13 cellular contexts compared by ENCODE assay signal in the genomic region with DNA sequence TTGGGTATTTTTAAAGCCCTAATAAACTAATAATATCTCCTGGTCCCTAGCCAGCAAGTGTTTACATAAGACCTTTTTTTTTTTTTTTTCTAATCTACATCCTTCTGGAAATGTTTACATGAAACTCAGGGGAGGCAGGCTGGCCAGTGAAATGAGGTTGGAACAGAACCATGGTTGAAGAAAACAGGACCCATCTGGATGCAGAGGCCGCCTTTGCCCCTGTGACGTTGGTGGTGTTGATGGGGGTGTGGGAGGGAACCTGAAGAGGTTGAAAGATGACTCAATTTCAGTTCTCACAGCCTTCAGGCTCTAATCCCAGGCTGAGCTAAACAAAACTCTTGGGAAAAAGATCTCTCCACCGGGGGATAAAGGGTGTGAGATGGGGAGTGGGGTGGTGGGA.
DNase-seq lines count a peak whose midpoint lies in the region; ATAC-seq and TF ChIP-seq lines count a peak whose summit lies in the region.
"Had no signal": no experiment of that assay in that cellular context is flagged by ENCODE, and none has a peak within 500 bp of the region (broad histone marks: within the 10 kb centered on the region; RNA-seq: fewer than 3 reads in every experiment).

No MANE protein-coding gene starts in this region.

- no peaks in the 10 kb centered on the region for H3K36me3 ChIP-seq in body of pancreas (replicated peaks in 1 of 2; ENCODE audit: insufficient read depth in 1 of 2, low read depth in 2 of 2)

- no peak overlapping the region for H3K27ac ChIP-seq in body of pancreas

- H3K4me1 Mint-ChIP-seq in HFFc6 (ENCODE audit: low read depth) = no peaks in the 10 kb centered on the region
- no peaks in the 10 kb centered on the region for H3K4me1 Mint-ChIP-seq in activated CD4-positive, alpha-beta T cell treated with anti-CD3 and anti-CD28 coated beads for 36 hours
- H3K4me1 Mint-ChIP-seq: CD4-positive, CD25-positive, alpha-beta regulatory T cell had no signal

- CTCF ChIA-PET in activated CD4-positive, alpha-beta T cell treated with anti-CD3 and anti-CD28 coated beads for 36 hours (lab: Charles Lee) = interaction anchor here (1.0 to 1.8 kb wide), 2 partner anchors 12 to 26 kb away, joined by 4 to 6 read pairs; no protein-coding TSS in a partner anchor

- TF ChIP-seq CTCF in HFFc6 (IDR thresholded peaks at IDR 0.05) = no peak
- no peak for TF ChIP-seq CTCF in body of pancreas (IDR thresholded peaks at IDR 0.05)

- H3K36me3 Mint-ChIP-seq in HFFc6 (ENCODE audit: low read depth) = no peaks in the 10 kb centered on the region; the same call in 1 of the 2 replicates
- no peaks in the 10 kb centered on the region for H3K36me3 Mint-ChIP-seq in activated CD4-positive, alpha-beta T cell treated with anti-CD3 and anti-CD28 coated beads for 36 hours (ENCODE audit: low read depth)
- H3K36me3 Mint-ChIP-seq: CD4-positive, CD25-positive, alpha-beta regulatory T cell had no signal

- no peaks in the 10 kb centered on the region for H3K9me3 Mint-ChIP-seq in HFFc6
- no peaks in the 10 kb centered on the region for H3K9me3 Mint-ChIP-seq in activated CD4-positive, alpha-beta T cell treated with anti-CD3 and anti-CD28 coated beads for 36 hours (ENCODE audit: low read depth)

- TF ChIP-seq POLR2A in body of pancreas (IDR thresholded peaks at IDR 0.05) = no peak

- peaks cover 10% of the 10 kb centered on the region for H3K27me3 Mint-ChIP-seq in HFFc6 (ENCODE audit: insufficient read depth)
- H3K27me3 Mint-ChIP-seq in activated CD4-positive, alpha-beta T cell treated with anti-CD3 and anti-CD28 coated beads for 36 hours = no peaks in the 10 kb centered on the region

- no peak overlapping the region for H3K4me3 Mint-ChIP-seq in HFFc6
- H3K4me3 Mint-ChIP-seq in activated CD4-positive, alpha-beta T cell treated with anti-CD3 and anti-CD28 coated beads for 36 hours = no peak overlapping the region
- H3K4me3 Mint-ChIP-seq: activated CD8-positive, alpha-beta T cell treated with anti-CD3 and anti-CD28 coated beads, Interleukin-2, amount 10 ng/mL, durations not matched to agents 7 days and 5 days; CD4-positive, CD25-positive, alpha-beta regulatory T cell had no signal

- peak; percentile 1 for DNase-seq in HFFc6
- DNase-seq in body of pancreas = peak in 3 of 4 donors; percentile 26 to 56 (median 45)
- DNase-seq in left ventricle myocardium superior = no peak
- peak; percentile 50 for DNase-seq in renal cortical epithelial cell (ENCODE audit: low read depth)
- no peak for DNase-seq in activated CD4-positive, alpha-beta T cell treated with anti-CD3 and anti-CD28 coated beads for 36 hours
- DNase-seq: activated CD8-positive, alpha-beta T cell treated with anti-CD3 and anti-CD28 coated beads, Interleukin-2, amount 10 ng/mL, durations not matched to agents 7 days and 5 days; activated naive CD4-positive, alpha-beta T cell; CD4-positive, CD25-positive, alpha-beta regulatory T cell; KBM-7; T1000 had no signal

- no peaks in the 10 kb centered on the region for H3K27me3 ChIP-seq in body of pancreas

- intact Hi-C loops in body of pancreas (cut with DNase I) (no loop called here), left ventricle myocardium superior (cut with micrococcal nuclease) (no loop called here)
- intact Hi-C loops in activated CD4-positive, alpha-beta T cell treated with anti-CD3 and anti-CD28 coated beads for 36 hours (cut with DNase I, micrococcal nuclease) = no loop called here

- WGBS in body of pancreas, 2 donors = 33 to 35% methylated on average over 3 of the region's 3 CpGs

- H3K27ac Mint-ChIP-seq in HFFc6 = no peak overlapping the region
- no peak overlapping the region for H3K27ac Mint-ChIP-seq in activated CD4-positive, alpha-beta T cell treated with anti-CD3 and anti-CD28 coated beads for 36 hours
- H3K27ac Mint-ChIP-seq: activated CD8-positive, alpha-beta T cell treated with anti-CD3 and anti-CD28 coated beads, Interleukin-2, amount 10 ng/mL, durations not matched to agents 7 days and 5 days; CD4-positive, CD25-positive, alpha-beta regulatory T cell had no signal

- ATAC-seq in body of pancreas = peak; percentile 38
- peak; percentile 45 for ATAC-seq in left ventricle myocardium superior
- ATAC-seq in GM19452 (IDR thresholded peaks at IDR 0.05; ENCODE audit: unreplicated experiment) = no peak
- ATAC-seq in activated CD4-positive, alpha-beta T cell treated with anti-CD3 and anti-CD28 coated beads for 36 hours = no peak
- no peak for ATAC-seq in GM19351 (IDR thresholded peaks at IDR 0.05; ENCODE audit: unreplicated experiment)
- no peak for ATAC-seq in GM21360 (IDR thresholded peaks at IDR 0.05; ENCODE audit: unreplicated experiment)
- ATAC-seq: activated CD8-positive, alpha-beta T cell treated with anti-CD3 and anti-CD28 coated beads, Interleukin-2, amount 10 ng/mL, durations not matched to agents 7 days and 5 days had no signal

- POLR2A ChIA-PET in activated CD4-positive, alpha-beta T cell treated with anti-CD3 and anti-CD28 coated beads for 36 hours (lab: Charles Lee) = no interaction called here

- H3K4me1 ChIP-seq in body of pancreas = peaks cover 11% of the 10 kb centered on the region

- no peaks in the 10 kb centered on the region for H3K9me3 ChIP-seq in body of pancreas

- no peak overlapping the region for H3K4me3 ChIP-seq in body of pancreas

Comparison
In these comparisons a context has a peak if more than half of its experiments do, and no peak if none do; other contexts are left out.
1. DNase-seq: peak in HFFc6 (single experiment), body of pancreas (3 of 4) and renal cortical epithelial cell (single experiment); none in left ventricle myocardium superior (single experiment) and activated CD4-positive, alpha-beta T cell treated with anti-CD3 and anti-CD28 coated beads for 36 hours (single experiment).
2. ATAC-seq: peak in body of pancreas (single experiment) and left ventricle myocardium superior (single experiment); none in GM19452 (single experiment), activated CD4-positive, alpha-beta T cell treated with anti-CD3 and anti-CD28 coated beads for 36 hours (single experiment), GM19351 (single experiment) and GM21360 (single experiment).